In the genomic region with DNA sequence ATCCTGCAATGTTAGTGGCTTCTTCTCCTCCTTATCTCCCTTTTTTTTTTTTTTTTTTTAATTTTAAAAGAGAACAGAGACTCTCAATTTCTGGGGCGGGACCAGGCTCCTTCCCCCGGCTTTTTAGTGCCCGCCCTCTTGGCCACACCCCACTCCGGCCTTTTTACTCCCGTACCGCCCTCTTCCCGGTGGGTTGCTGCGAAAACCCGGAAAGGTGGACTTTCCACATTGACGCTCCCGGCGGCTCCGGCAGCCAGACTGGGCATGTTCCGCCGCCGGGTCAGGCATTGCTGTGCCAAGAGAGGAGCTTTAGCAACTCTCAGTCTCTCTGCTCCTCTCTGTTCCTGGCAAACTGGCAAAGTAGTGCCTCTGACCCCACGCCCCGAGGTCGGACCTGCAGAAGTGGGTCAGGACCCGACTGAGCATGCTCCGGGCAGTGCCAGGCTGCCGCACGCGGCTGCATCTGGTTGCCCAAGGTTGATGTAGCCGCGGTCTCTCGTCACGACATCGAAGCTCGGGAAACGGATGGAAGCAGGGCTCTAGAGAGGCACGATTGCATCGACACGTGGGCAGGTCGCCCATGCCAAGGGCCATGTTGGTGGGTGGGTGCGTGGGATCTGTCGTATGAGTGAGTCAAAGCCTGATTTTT, we compare ENCODE assay signal across 8 cellular contexts. TPM values are rescaled to one million over a fixed set of nuclear protein-coding genes. Genes with fewer than 3 reads are reported as not detected.
A peak's percentile ranks its signal among the peaks of the same experiment; 100 is the strongest.
DNase-seq lines count a peak whose midpoint lies in the region; ATAC-seq and TF ChIP-seq lines count a peak whose summit lies in the region.

No MANE protein-coding gene starts in this region.

- DNase-seq in Calu3 (peak; percentile 92), PC-3 (peak; percentile 87), esophagus muscularis mucosa (ENCODE audit: extremely low spot score) (peak; percentile 97)
- DNase-seq in activated T-cell treated with anti-CD3 and anti-CD28 coated beads, Interleukin-2, amount 50 U/mL, for 72 hours = peak; percentile 91 to 93
- DNase-seq in stimulated activated CD8-positive, alpha-beta memory T cell treated with anti-CD3 and anti-CD28 coated beads, Interleukin-4, amount 100 ng/mL, for 1 hour (ENCODE audit: low read depth in 2 of 2, low spot score in 1 of 2) = peak; percentile 59 to 76

- no peaks in the 10 kb centered on the region for H3F3A ChIP-seq in PC-3 (ENCODE audit: low read length, unreplicated experiment)

- TF ChIP-seq CTCF in Calu3 (IDR thresholded peaks at IDR 0.05; ENCODE audit: unreplicated experiment) = no peak
- no peak for TF ChIP-seq CTCF in PC-3 (conservative IDR thresholded peaks at IDR 0.05; ENCODE audit: low read depth, low read length)
- TF ChIP-seq CTCF in esophagus muscularis mucosa (IDR thresholded peaks at IDR 0.05) = peak in 1 of 3 experiments; percentile 20

- BruUV-seq in Calu3 (replicated peaks; lab: Mats Ljungman, UMichigan) (no TSS peak), PC-3 (replicated peaks; lab: Mats Ljungman, UMichigan) (no TSS peak)

- H3K9me3 ChIP-seq in HUES6 (ENCODE audit: control insufficient read depth, insufficient read depth, low read depth, low read length) (no peaks in the 10 kb centered on the region), PC-3 (ENCODE audit: low read length) (no peaks in the 10 kb centered on the region), esophagus muscularis mucosa (no peaks in the 10 kb centered on the region), mucosa of rectum (ENCODE audit: control insufficient read depth in 2 of 2, low read length in 2 of 2) (no peaks in the 10 kb centered on the region)

- H3K27me3 ChIP-seq in HUES6 (ENCODE audit: control insufficient read depth, insufficient read depth, low read length) = peaks cover 36% of the 10 kb centered on the region
- peaks cover 19% of the 10 kb centered on the region for H3K27me3 ChIP-seq in PC-3 (ENCODE audit: low read length)
- peaks cover 0 to 2% (median 0%) of the 10 kb centered on the region in 4 donors for H3K27me3 ChIP-seq in esophagus muscularis mucosa
- peaks cover 0 to 3% of the 10 kb centered on the region in 2 donors for H3K27me3 ChIP-seq in mucosa of rectum (ENCODE audit: control insufficient read depth in 2 of 2, insufficient read depth in 2 of 2, low read length in 2 of 2)

- H3K27me3 Mint-ChIP-seq in Calu3 (ENCODE audit: unreplicated experiment) = peaks cover 13% of the 10 kb centered on the region
- H3K27me3 Mint-ChIP-seq in activated T-cell treated with anti-CD3 and anti-CD28 coated beads, Interleukin-2, amount 50 U/mL, for 72 hours (ENCODE audit: low read depth) = peaks cover 33% of the 10 kb centered on the region

- peak overlapping the region; percentile 74 for H3K9ac ChIP-seq in HUES6 (ENCODE audit: low read length)
- H3K9ac ChIP-seq in PC-3 (ENCODE audit: low read length) = peak overlapping the region; percentile 53; the same call in 1 of the 2 replicates
- peak overlapping the region in 1 of 2 donors; percentile 1 for H3K9ac ChIP-seq in mucosa of rectum (ENCODE audit: low read depth in 1 of 2, low read length in 2 of 2)

- H3K4me1 ChIP-seq in HUES6 (ENCODE audit: control insufficient read depth, insufficient read depth, low read length) (no peaks in the 10 kb centered on the region), PC-3 (ENCODE audit: insufficient read depth, low read length) (0 out of 2 replicates have a peak, but pooled peaks cover 4% of the 10 kb centered on the region), esophagus muscularis mucosa (peaks cover 4 to 14% (median 13%) of the 10 kb centered on the region in 4 donors), mucosa of rectum (ENCODE audit: control insufficient read depth in 2 of 2, insufficient read depth in 2 of 2, low read length in 2 of 2) (peaks cover 8% of the 10 kb centered on the region in 2 donors)

- H3K27ac ChIP-seq in HUES6 (ENCODE audit: low read depth, low read length) = no peak overlapping the region
- H3K27ac ChIP-seq in PC-3 (ENCODE audit: low read length) = no peak overlapping the region
- peak overlapping the region; percentile 92 to 95 (median 93) for H3K27ac ChIP-seq in esophagus muscularis mucosa (replicated peaks in 1 of 4)
- peak overlapping the region; percentile 34 to 40 for H3K27ac ChIP-seq in mucosa of rectum (ENCODE audit: low read depth in 2 of 2, low read length in 2 of 2)

- H4K20me1 ChIP-seq in PC-3 (ENCODE audit: low read length) = no peaks in the 10 kb centered on the region

- TF ChIP-seq POLR2A in esophagus muscularis mucosa (IDR thresholded peaks at IDR 0.05; ENCODE audit: low read depth) = peak; percentile 47

- TF ChIP-seq EP300 in esophagus muscularis mucosa (IDR thresholded peaks at IDR 0.05) = no peak

- H2AFZ ChIP-seq in PC-3 (ENCODE audit: low read length) = peak overlapping the region; percentile 99

- peaks cover 22% of the 10 kb centered on the region for H3K36me3 Mint-ChIP-seq in Calu3 (ENCODE audit: insufficient read depth, unreplicated experiment)
- H3K36me3 Mint-ChIP-seq in activated T-cell treated with anti-CD3 and anti-CD28 coated beads, Interleukin-2, amount 50 U/mL, for 72 hours (ENCODE audit: insufficient read depth in 2 of 2) = peaks cover 2 to 7% of the 10 kb centered on the region in 2 donors

- intact Hi-C loops in Calu3 (cut with micrococcal nuclease; ENCODE audit: unreplicated experiment) = loop anchor here (5.0 kb wide), 1 partner anchor 215 kb away; no protein-coding TSS in a partner anchor
- intact Hi-C loops in PC-3 (cut with micrococcal nuclease) = loop anchor here (5.0 kb wide), 1 partner anchor 415 kb away; the partner anchor contains the start of gene NEK1
- intact Hi-C loops in esophagus muscularis mucosa (cut with DNase I) = loop anchor here (2.0 to 5.0 kb wide), 2 partner anchors 270 to 407 kb away; partner anchors contain the start of genes CLCN3 and HPF1

- H3K4me2 ChIP-seq in PC-3 (ENCODE audit: low read length) = peak overlapping the region; percentile 99

- peak overlapping the region; percentile 82 for H3K4me3 Mint-ChIP-seq in Calu3 (ENCODE audit: low read depth, unreplicated experiment)
- peak overlapping the region; percentile 93 to 94 for H3K4me3 Mint-ChIP-seq in activated T-cell treated with anti-CD3 and anti-CD28 coated beads, Interleukin-2, amount 50 U/mL, for 72 hours

- no peaks in the 10 kb centered on the region for H3K9me2 ChIP-seq in PC-3 (replicated peaks; ENCODE audit: low read length)

- CTCF ChIA-PET in Calu3 (lab: Charles Lee) = interaction anchor here (0.7 kb wide), 1 partner anchor 18 kb away, joined by 4 read pairs; no protein-coding TSS in a partner anchor
- CTCF ChIA-PET in PC-3 (lab: Charles Lee) = no interaction called here

- H3K4me1 Mint-ChIP-seq in Calu3 (ENCODE audit: low read depth, unreplicated experiment) = peaks cover 10% of the 10 kb centered on the region
- H3K4me1 Mint-ChIP-seq in activated T-cell treated with anti-CD3 and anti-CD28 coated beads, Interleukin-2, amount 50 U/mL, for 72 hours (ENCODE audit: low read depth) = peaks cover 11% of the 10 kb centered on the region

- POLR2A ChIA-PET in PC-3 (lab: Charles Lee; ENCODE audit: unreplicated experiment) = no interaction called here

- peak; percentile 71 for ATAC-seq in GM21526 (IDR thresholded peaks at IDR 0.05; ENCODE audit: low FRiP score, unreplicated experiment)
- ATAC-seq in PC-3 = peak; percentile 64
- ATAC-seq in activated T-cell treated with anti-CD3 and anti-CD28 coated beads, Interleukin-2, amount 50 U/mL, for 72 hours (replicated peaks in 1 of 2) = peak; percentile 63 to 66

- H3K9me3 Mint-ChIP-seq in Calu3 (ENCODE audit: low read depth, unreplicated experiment) = peaks cover 3% of the 10 kb centered on the region
- no peaks in the 10 kb centered on the region for H3K9me3 Mint-ChIP-seq in activated T-cell treated with anti-CD3 and anti-CD28 coated beads, Interleukin-2, amount 50 U/mL, for 72 hours

- H3K27ac Mint-ChIP-seq in Calu3 (ENCODE audit: unreplicated experiment) = peak overlapping the region; percentile 76
- H3K27ac Mint-ChIP-seq in activated T-cell treated with anti-CD3 and anti-CD28 coated beads, Interleukin-2, amount 50 U/mL, for 72 hours = peak overlapping the region; percentile 92

- peaks cover 8% of the 10 kb centered on the region; the same call in 1 of the 2 replicates for H3K36me3 ChIP-seq in HUES6 (ENCODE audit: control insufficient read depth, insufficient read depth, low read length)
- H3K36me3 ChIP-seq in PC-3 (ENCODE audit: low read depth, low read length) = no peaks in the 10 kb centered on the region
- no peaks in the 10 kb centered on the region for H3K36me3 ChIP-seq in esophagus muscularis mucosa
- H3K36me3 ChIP-seq in mucosa of rectum (ENCODE audit: control insufficient read depth in 2 of 2, insufficient read depth in 2 of 2, low read length in 2 of 2) = no peaks in the 10 kb centered on the region

- WGBS in esophagus muscularis mucosa = 3% methylated on average over 29 of the region's 37 CpGs

- H3K4me3 ChIP-seq in HUES6 (ENCODE audit: low read depth, low read length) (peak overlapping the region; percentile 97), PC-3 (ENCODE audit: low read length) (peak overlapping the region; percentile 79), esophagus muscularis mucosa (peak overlapping the region; percentile 74 to 97 (median 92)), mucosa of rectum (ENCODE audit: low read length in 2 of 2) (peak overlapping the region; percentile 79 to 93)

- H3K79me2 ChIP-seq in PC-3 (ENCODE audit: low read length) = no peaks in the 10 kb centered on the region

RNA-seq across cellular contexts. Expression of gene MFAP3L, which starts 1.1 kb away (rescaled TPM):
- total RNA-seq in Calu3 (2022) = 5.9 and 6.8 TPM in 2 replicates
- 0.40 and 0.47 TPM in 2 replicates for total RNA-seq in PC-3 (2014; rRNA removed)
- 1 to 10 TPM; 1.2 to 1.7 TPM for total RNA-seq in activated T-cell treated with anti-CD3 and anti-CD28 coated beads, Interleukin-2, amount 50 U/mL, for 72 hours
- total RNA-seq in esophagus muscularis mucosa = 1 to 10 TPM; 5.0 to 9.1 (median 6.4) TPM

Comparison
In these comparisons a context has a peak if more than half of its experiments do, and no peak if none do; other contexts are left out.
1. H3K27ac ChIP-seq: peak in esophagus muscularis mucosa (4 of 4) and mucosa of rectum (2 of 2); none in HUES6 (single experiment) and PC-3 (single experiment).
2. Peak in every context shown above with its lines, with median percentiles within 50 percentile points of each other: DNase-seq, ATAC-seq and H3K4me3 ChIP-seq.